1 cellular context compared by ENCODE assay signal in the genomic region with DNA sequence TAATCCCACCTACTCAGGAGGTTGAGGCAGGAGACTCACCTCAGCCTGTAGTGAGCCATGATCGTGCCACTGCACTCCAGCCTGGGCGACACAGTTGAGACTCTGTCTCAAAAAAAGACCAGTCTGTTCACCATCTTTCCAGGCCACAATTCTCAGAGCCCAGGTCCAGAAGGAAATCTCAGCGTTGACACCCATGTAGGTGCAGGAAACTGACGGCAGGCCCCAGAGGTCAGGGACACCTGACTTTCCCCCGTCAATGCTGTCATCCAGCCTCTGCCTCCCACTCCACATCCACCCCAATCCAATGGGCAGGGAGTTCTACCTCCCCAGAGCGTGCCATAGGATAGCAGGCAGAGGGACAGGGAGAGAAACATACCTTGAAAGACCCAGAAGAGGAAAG.
TF ChIP-seq lines count a peak whose summit lies in the region.

No MANE protein-coding gene starts in this region.

TF ChIP-seq in HepG2, 621 proteins besides CTCF, POLR2A, EP300 and RAD21:
- TF ChIP-seq ARID2 (CRISPR knock-in tag; IDR thresholded peaks at IDR 0.05; ENCODE audit: borderline replicate concordance) (no peak), ZFY (CRISPR knock-in tag; IDR thresholded peaks at IDR 0.05) (0 out of 2 replicates have a peak, but pooled peaks have one; percentile 3), NR2F6 (IDR thresholded peaks at IDR 0.05) (no peak), NR2F6 (CRISPR knock-in tag; IDR thresholded peaks at IDR 0.05) (0 out of 2 replicates have a peak, but pooled peaks have one; percentile 19)
